In the genomic region with DNA sequence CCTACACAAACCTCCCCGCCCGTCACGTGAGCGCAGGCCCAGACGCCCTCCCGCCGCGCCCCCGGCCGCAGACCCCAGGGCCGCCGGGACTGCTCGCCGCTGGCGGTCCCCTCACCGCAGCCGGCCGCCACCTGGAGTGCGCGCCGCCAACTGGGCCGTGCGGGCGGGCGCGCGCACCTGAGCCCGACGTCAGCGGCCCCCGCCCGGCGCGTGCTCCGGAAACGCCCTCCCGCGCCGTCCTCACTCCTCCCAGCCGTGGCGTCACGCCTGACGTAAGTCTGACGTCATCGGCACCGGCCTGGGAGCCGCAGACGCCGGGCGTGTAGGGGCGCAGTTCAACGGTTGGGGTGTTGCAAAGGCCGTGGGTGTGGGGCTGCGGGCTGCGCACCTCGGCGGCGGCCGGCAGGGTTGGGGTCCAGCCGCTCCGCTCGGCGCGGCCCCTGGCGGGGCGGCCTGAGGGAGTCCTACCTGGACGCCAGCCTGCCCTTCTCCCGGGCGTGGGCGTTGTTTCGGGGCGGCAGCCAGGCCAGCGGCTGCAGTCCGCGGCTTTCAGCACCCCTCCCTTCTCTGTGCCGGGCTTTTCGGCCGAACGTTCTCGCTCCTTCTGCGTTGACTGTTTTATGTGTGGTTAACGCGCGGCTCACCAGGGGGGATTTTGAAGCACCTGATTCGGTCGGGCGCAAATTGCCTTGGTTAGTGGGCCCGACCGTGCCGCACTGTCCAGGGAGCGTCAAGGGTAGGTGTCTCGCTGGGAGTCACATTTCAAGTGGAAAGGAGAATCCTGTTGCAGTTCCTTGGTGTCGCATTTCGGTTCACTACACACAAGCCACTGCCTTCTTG, we compare ENCODE assay signal across 8 cellular contexts. TPM values are rescaled to one million over a fixed set of nuclear protein-coding genes. Genes with fewer than 3 reads are reported as not detected.
DNase-seq lines count a peak whose midpoint lies in the region; ATAC-seq and TF ChIP-seq lines count a peak whose summit lies in the region.

A gene (minus strand): TSS at position 155 of the 840 bp plus-strand sequence. CDS start 956 bp downstream, outside the sequence.

- no peaks in the 10 kb centered on the region for H3K27me3 ChIP-seq in ovary
- H3K27me3 ChIP-seq in thoracic aorta (replicated peaks; ENCODE audit: insufficient read depth) = no peaks in the 10 kb centered on the region

- H3K4me1 Mint-ChIP-seq in HFFc6 (ENCODE audit: low read depth) = peaks cover 53% of the 10 kb centered on the region

- H3K27ac ChIP-seq in ovary (peak within 1 kb of the TSS; percentile 92 to 95), thoracic aorta (peak within 1 kb of the TSS; percentile 96)

- WGBS in ovary, 3 donors = 0 to 1% (median 1%) methylated on average over 36 to 94 of the region's 94 CpGs

- H3K36me3 ChIP-seq in ovary = no peaks in the 10 kb centered on the region
- H3K36me3 ChIP-seq in thoracic aorta = no peaks in the 10 kb centered on the region

- H3K36me3 Mint-ChIP-seq in HFFc6 (ENCODE audit: low read depth) = peaks cover 28% of the 10 kb centered on the region

- TF ChIP-seq POLR2A in ovary (IDR thresholded peaks at IDR 0.05) = peak; percentile 100

- peak; percentile 38 for ATAC-seq in thoracic aorta (ENCODE audit: insufficient number of reproducible peaks, low FRiP score, low read depth)

- peak within 1 kb of the TSS; percentile 95 for H3K4me3 Mint-ChIP-seq in HFFc6

- H3K27ac Mint-ChIP-seq in HFFc6 = peak within 1 kb of the TSS; percentile 96

- H3K9me3 Mint-ChIP-seq in HFFc6 = no peaks in the 10 kb centered on the region

- H3K4me1 ChIP-seq in ovary (ENCODE audit: insufficient read depth) (peaks cover 14% of the 10 kb centered on the region), thoracic aorta (ENCODE audit: control insufficient read depth in 1 of 2, low read depth in 2 of 2) (peaks cover 31 to 53% of the 10 kb centered on the region in 2 donors)

- DNase-seq in GM03348 (ENCODE audit: low spot score) (peak; percentile 96), HFFc6 (peak; percentile 90), NCI-H1105 treated with DMSO at 0.1 percent for 48 hours (lab: John Stamatoyannopoulos, UW) (peak; percentile 85), SW480 (ENCODE audit: low spot score) (peak; percentile 91), head of caudate nucleus (peak; percentile 90 to 100 (median 97)), ovary (peak; percentile 95 to 99 (median 98)), thoracic aorta (ENCODE audit: low spot score) (peak; percentile 79)
- peak; percentile 88 for DNase-seq in activated naive CD8-positive, alpha-beta T cell treated with anti-CD3 and anti-CD28 coated beads, Interleukin-2, amount 50 U/mL, for 16 hours (ENCODE audit: low read depth, low spot score)

- H3K4me3 ChIP-seq in ovary (peak within 1 kb of the TSS; percentile 97), thoracic aorta (peak within 1 kb of the TSS; percentile 91)

- TF ChIP-seq CTCF in HFFc6 (IDR thresholded peaks at IDR 0.05) (peak; percentile 11; the same call in 1 of the 2 replicates), ovary (IDR thresholded peaks at IDR 0.05) (peak in 2 of 3 donors; percentile 35 to 49), thoracic aorta (IDR thresholded peaks at IDR 0.05) (no peak)

- TF ChIP-seq EP300 in ovary (IDR thresholded peaks at IDR 0.05) = peak; percentile 70

- H3K27me3 Mint-ChIP-seq in HFFc6 (ENCODE audit: insufficient read depth) = peaks cover 6% of the 10 kb centered on the region

- H3K9me3 ChIP-seq in ovary (no peaks in the 10 kb centered on the region), thoracic aorta (no peaks in the 10 kb centered on the region)

- intact Hi-C loops in head of caudate nucleus (cut with DNase I) (no loop called here), ovary (cut with DNase I) (no loop called here)

RNA-seq across cellular contexts. Expression of the gene that starts here (rescaled TPM):
- 10 to 100 TPM; 37.8 to 44.6 (median 41.0) TPM for total RNA-seq in HFFc6 (2021; fragmentation: NEBNext Ultra II Directional; extraction: Animal tissue kit (Norgen Biotek cat#: 25700))
- total RNA-seq in ovary = 100 to 1,000 TPM in 1 of 7 donors, 10 to 100 TPM in 6; 43.1 to 138 (median 48.7) TPM
- polyA plus RNA-seq in ovary = 10 to 100 TPM; 33.6 to 55.2 TPM
- total RNA-seq in thoracic aorta = 10 to 100 TPM; 45.6 to 83.9 TPM

Comparison
In these comparisons a context has a peak if more than half of its experiments do, and no peak if none do; other contexts are left out.
1. Peak in every context shown above with its lines: DNase-seq, ATAC-seq, H3K4me3 ChIP-seq and H3K27ac ChIP-seq.